Comparison of ENCODE assay signal across 8 cellular contexts in genomic region chr4:55546633-55547460, GRCh38. TPM values are rescaled to one million over a fixed set of nuclear protein-coding genes. Genes with fewer than 3 reads are reported as not detected.
A peak's percentile ranks its signal among the peaks of the same experiment; 100 is the strongest.
DNase-seq lines count a peak whose midpoint lies in the region; ATAC-seq, FAIRE-seq and TF ChIP-seq lines count a peak whose summit lies in the region.

Gene CLOCK, minus strand, starts transcription at chr4:55546909. Its CDS starts 64,124 bp downstream, at chr4:55482785.

- peaks cover 11% of the 10 kb centered on the region for H3K36me3 Mint-ChIP-seq in dendritic cell treated with granulocyte-macrophage colony-stimulating factor and Interleukin-4, amounts not matched to agents 40 ng/mL and 50 ng/mL, for 4 days (ENCODE audit: low read depth)

- CTCF ChIA-PET in HepG2 (lab: Yijun Ruan, JAX; ENCODE audit: low intra/inter-chr PET ratio, low total read pairs): no interaction called here

- peak; percentile 63 for ATAC-seq in HG03457 (IDR thresholded peaks at IDR 0.05; ENCODE audit: unreplicated experiment)
- peak; percentile 90 for ATAC-seq in HepG2

- no peaks in the 10 kb centered on the region for H3K9me3 Mint-ChIP-seq in dendritic cell treated with granulocyte-macrophage colony-stimulating factor and Interleukin-4, amounts not matched to agents 40 ng/mL and 50 ng/mL, for 4 days

- no peaks in the 10 kb centered on the region; the same call in 1 of the 2 replicates for H4K20me1 ChIP-seq in HepG2 (ENCODE audit: insufficient read depth, low read length)

- H3K27me3 Mint-ChIP-seq in dendritic cell treated with granulocyte-macrophage colony-stimulating factor and Interleukin-4, amounts not matched to agents 40 ng/mL and 50 ng/mL, for 4 days: peaks cover 24% of the 10 kb centered on the region

- DNase-seq in C1 segment of cervical spinal cord (lab: John Stamatoyannopoulos, UW): peak; percentile 31 to 95 (median 87)
- peak; percentile 48 for DNase-seq in GM19240 (ENCODE audit: insufficient read length, low spot score)
- DNase-seq in NCI-H524 (lab: John Stamatoyannopoulos, UW): peak; percentile 82 to 86
- DNase-seq in activated CD4-positive, alpha-beta T cell treated with anti-CD3 and anti-CD28 coated beads, Interleukin-2, amount 50 U/mL, for 24 hours (ENCODE audit: low read depth in 1 of 2, low spot score in 1 of 2): peak; percentile 76 to 78
- DNase-seq in HepG2 (ENCODE audit: low spot score): peak; percentile 74
- DNase-seq in stimulated activated CD4-positive, alpha-beta T cell treated with anti-CD3 and anti-CD28 coated beads, Interleukin-4, amount 100 ng/mL, for 1 hour: peak; percentile 84

- intact Hi-C loops in dendritic cell treated with granulocyte-macrophage colony-stimulating factor and Interleukin-4, amounts not matched to agents 40 ng/mL and 50 ng/mL, for 4 days (cut with micrococcal nuclease): loop anchor here (5.0 to 10.0 kb wide), 4 partner anchors 112 to 305 kb away; partner anchors contain the start of genes EXOC1, SRD5A3 and TMEM165
- intact Hi-C loops in HepG2 (cut with micrococcal nuclease; ENCODE audit: unreplicated experiment): loop anchor here (5.0 kb wide), 2 partner anchors 80 to 305 kb away; partner anchors contain the start of gene EXOC1

- H3K9me3 ChIP-seq in HepG2 (ENCODE audit: low read length): no peaks in the 10 kb centered on the region

- H3K36me3 ChIP-seq in HepG2 (replicated peaks in 1 of 2; ENCODE audit: control insufficient read depth in 1 of 2, insufficient read depth in 2 of 2, low read length in 2 of 2): no peaks in the 10 kb centered on the region

- WGBS in HepG2 (ENCODE audit: low lambda C conversion rate): 0% methylated on average over 9 of the region's 79 CpGs

- peak; percentile 50 to 53; a peak in 3 of 4 replicates for TF ChIP-seq POLR2A in HepG2 (IDR thresholded peaks at IDR 0.05; ENCODE audit: insufficient read depth in 1 of 2, low read depth in 2 of 2, low read length in 2 of 2)

- H3K4me3 ChIP-seq in HepG2 (replicated peaks in 1 of 3; ENCODE audit: insufficient read depth in 1 of 3, low read depth in 2 of 3, low read length in 3 of 3): peak within 1 kb of the TSS; percentile 78 to 91 (median 89)

- H3K4me1 Mint-ChIP-seq in dendritic cell treated with granulocyte-macrophage colony-stimulating factor and Interleukin-4, amounts not matched to agents 40 ng/mL and 50 ng/mL, for 4 days (ENCODE audit: low read depth): peaks cover 17% of the 10 kb centered on the region

- H3K4me2 ChIP-seq in HepG2 (ENCODE audit: low read depth, low read length): peak within 1 kb of the TSS; percentile 73

- no peaks in the 10 kb centered on the region; a peak in 2 of 5 replicates for H3K27me3 ChIP-seq in HepG2 (ENCODE audit: control insufficient read depth in 1 of 2, insufficient read depth in 2 of 2, low read length in 2 of 2)

- TF ChIP-seq CTCF in HepG2 (CRISPR knock-in tag; IDR thresholded peaks at IDR 0.05): peak; percentile 74

- H3K9ac ChIP-seq in HepG2 (ENCODE audit: insufficient read depth, low read depth, low read length): peak within 1 kb of the TSS; percentile 89

- FAIRE-seq in HepG2 (lab: Jason Lieb, UNC): no peak

- peaks cover 30% of the 10 kb centered on the region for H3K79me2 ChIP-seq in HepG2 (ENCODE audit: insufficient read depth, low read length)

- peak within 1 kb of the TSS; percentile 70 for H2AFZ ChIP-seq in HepG2 (ENCODE audit: low read length)

- H3K27ac ChIP-seq in HepG2 (ENCODE audit: extremely low read length, insufficient read depth, low read length): peak within 1 kb of the TSS; percentile 98

- TF ChIP-seq EP300 in HepG2 (IDR thresholded peaks at IDR 0.05; ENCODE audit: low read depth in 2 of 2, low read length in 2 of 2) (no peak), HepG2 (CRISPR knock-in tag; IDR thresholded peaks at IDR 0.05; ENCODE audit: borderline replicate concordance) (peak; percentile 27; the same call in 1 of the 2 replicates)

- BruUV-seq in HepG2 (replicated peaks; lab: Mats Ljungman, UMichigan): no TSS peak

- H3K4me3 Mint-ChIP-seq in dendritic cell treated with granulocyte-macrophage colony-stimulating factor and Interleukin-4, amounts not matched to agents 40 ng/mL and 50 ng/mL, for 4 days: peak within 1 kb of the TSS; percentile 89

- POLR2A ChIA-PET in HepG2 (lab: Yijun Ruan, JAX): interaction anchor here (1.0 to 3.1 kb wide), 6 partner anchors 109 to 840 kb away, joined by 3 to 17 read pairs (median 4); partner anchors contain the start of genes AASDH, SRD5A3 and TMEM165

- peaks cover 38% of the 10 kb centered on the region for H3K4me1 ChIP-seq in HepG2 (ENCODE audit: insufficient read depth, low read length)

- peak within 1 kb of the TSS; percentile 94 for H3K27ac Mint-ChIP-seq in dendritic cell treated with granulocyte-macrophage colony-stimulating factor and Interleukin-4, amounts not matched to agents 40 ng/mL and 50 ng/mL, for 4 days

- TF ChIP-seq RAD21 in HepG2 (CRISPR knock-in tag; IDR thresholded peaks at IDR 0.05): peak; percentile 61; the same call in 1 of the 2 replicates

- in situ Hi-C loops in HepG2 (cut with HindIII; ENCODE audit: extremely low pct_ligation_motif_present, low pct_unique_long_range_greater_than_20kb): no loop called here

TF ChIP-seq in HepG2, 621 proteins besides CTCF, POLR2A, EP300 and RAD21 (continues in another document):
- TF ChIP-seq GTF2F1 (IDR thresholded peaks at IDR 0.05; ENCODE audit: low read length) (no peak), ZNF790 (CRISPR knock-in tag; IDR thresholded peaks at IDR 0.05; ENCODE audit: borderline replicate concordance) (0 out of 2 replicates have a peak, but pooled peaks have one; percentile 62), ZBTB38 (CRISPR knock-in tag; IDR thresholded peaks at IDR 0.05) (peak; percentile 47; the same call in 1 of the 2 replicates), ZNF687 (CRISPR knock-in tag; IDR thresholded peaks at IDR 0.05) (peak; percentile 82), MEIS2 (CRISPR knock-in tag; IDR thresholded peaks at IDR 0.05) (peak; percentile 58; the same call in 1 of the 2 replicates), MAZ (IDR thresholded peaks at IDR 0.05; ENCODE audit: borderline replicate concordance, low read depth, low read length) (peak; percentile 55), MAZ (CRISPR knock-in tag; IDR thresholded peaks at IDR 0.05; ENCODE audit: low read depth) (0 out of 2 replicates have a peak, but pooled peaks have one; percentile 38), ATM (IDR thresholded peaks at IDR 0.05; ENCODE audit: borderline replicate concordance) (no peak), HMG20A (CRISPR knock-in tag; IDR thresholded peaks at IDR 0.05; ENCODE audit: borderline replicate concordance) (no peak), ZNF772 (CRISPR knock-in tag; IDR thresholded peaks at IDR 0.05) (0 out of 2 replicates have a peak, but pooled peaks have one; percentile 31), ZNF7 (CRISPR knock-in tag; IDR thresholded peaks at IDR 0.05) (no peak)

RNA-seq across cellular contexts. Expression of gene CLOCK, which starts in this region (rescaled TPM):
- 13.5 and 17.6 TPM in 2 replicates for total RNA-seq in HepG2 (2016; rRNA removed; fragmentation: Illumina TruSeq; extraction: Trizol)
- 7.4 and 10.5 TPM in 2 replicates for total RNA-seq in HepG2 (2016; cell fraction: cytosol; rRNA removed; fragmentation: Illumina TruSeq; extraction: Trizol; ENCODE audit: low read depth)
- total RNA-seq in HepG2 (2016; cell fraction: insoluble cytoplasmic fraction; rRNA removed; fragmentation: Illumina TruSeq; extraction: Trizol): 10.7 and 14.9 TPM in 2 replicates
- total RNA-seq in HepG2 (2016; cell fraction: membrane; rRNA removed; fragmentation: Illumina TruSeq; extraction: Trizol): 8.2 TPM in 2 replicates
- 14.0 and 14.5 TPM in 2 replicates for total RNA-seq in HepG2 (2016; cell fraction: nucleus; rRNA removed; fragmentation: Illumina TruSeq; extraction: Trizol)
- 5.5 and 8.8 TPM in 2 replicates for polyA plus RNA-seq in HepG2 (2011; rRNA removed)
- polyA plus RNA-seq in HepG2 (2011; cell fraction: cytosol; rRNA removed): 3.3 and 4.0 TPM in 2 replicates
- 7.1 and 9.5 TPM in 2 replicates for polyA plus RNA-seq in HepG2 (2011; cell fraction: nucleus; rRNA removed)
- polyA plus RNA-seq in HepG2 (2012): 5.2 and 6.5 TPM in 2 replicates
- 0.71 and 0.84 TPM in 2 replicates for polyA plus RNA-seq in HepG2 (2016; cell fraction: cytosol; fragmentation: Illumina TruSeq; extraction: Trizol; ENCODE audit: low read depth)
- polyA plus RNA-seq in HepG2 (2016; cell fraction: insoluble cytoplasmic fraction; fragmentation: Illumina TruSeq; extraction: Trizol; ENCODE audit: low read depth): 7.6 and 9.1 TPM in 2 replicates
- polyA plus RNA-seq in HepG2 (2016; cell fraction: membrane; fragmentation: Illumina TruSeq; extraction: Trizol; ENCODE audit: low read depth): 2.5 and 2.7 TPM in 2 replicates
- polyA plus RNA-seq in HepG2 (2016; cell fraction: nucleus; fragmentation: Illumina TruSeq; extraction: Trizol; ENCODE audit: insufficient read depth, low read depth): 12.8 and 16.3 TPM in 2 replicates
- 21.0 and 28.3 TPM in 2 replicates for polyA minus RNA-seq in HepG2 (2011; rRNA and poly(A)+ RNA removed; ENCODE audit: low replicate concordance)
- 14.6 and 19.2 TPM in 2 replicates for polyA minus RNA-seq in HepG2 (2011; cell fraction: cytosol; rRNA and poly(A)+ RNA removed)
- 36.6 and 43.3 TPM in 2 replicates for polyA minus RNA-seq in HepG2 (2011; cell fraction: nucleus; rRNA and poly(A)+ RNA removed)

Comparison
In these comparisons a context has a peak if more than half of its experiments do, and no peak if none do; other contexts are left out.
1. Peak in every context shown above with its lines: DNase-seq, ATAC-seq, H3K4me3 ChIP-seq and H3K27ac ChIP-seq.